In genomic region chr21:39314155-39315027, GRCh38 we compare ENCODE assay signal across 8 cellular contexts. TPM values are rescaled to one million over a fixed set of nuclear protein-coding genes. Genes with fewer than 3 reads are reported as not detected.
DNase-seq lines count a peak whose midpoint lies in the region; ATAC-seq, FAIRE-seq and TF ChIP-seq lines count a peak whose summit lies in the region.

No MANE protein-coding gene starts in this region.

- no peaks in the 10 kb centered on the region for H3K9me3 ChIP-seq in BLaER1 treated with 17β-estradiol and CSF1 and Interleukin-3, amounts not matched to agents 10 nM and 100 nM (replicated peaks in 1 of 11)
- no peaks in the 10 kb centered on the region for H3K9me3 ChIP-seq in thyroid gland

- H4K20me1 ChIP-seq in BLaER1 treated with 17β-estradiol and CSF1 and Interleukin-3, amounts not matched to agents 10 nM and 100 nM = peaks cover 11 to 29% (median 28%) of the 10 kb centered on the region in 11 experiments; a peak in 21 of 22 replicates

- 6 to 8% methylated on average over 19 to 36 of the region's 42 CpGs for WGBS in thyroid gland, 2 donors

- FAIRE-seq in HTR-8/SVneo (lab: Jason Lieb, UNC) = no peak

- H3K9ac ChIP-seq in BLaER1 treated with 17β-estradiol and CSF1 and Interleukin-3, amounts not matched to agents 10 nM and 100 nM = peak overlapping the region; percentile 90 to 99 (median 97)

- peak; percentile 41 for DNase-seq in HTR-8/SVneo (ENCODE audit: insufficient read length, low spot score)
- peak; percentile 58 for DNase-seq in RPMI7951 (ENCODE audit: low read depth)
- DNase-seq in activated naive CD4-positive, alpha-beta T cell (lab: John Stamatoyannopoulos, UW) = peak in 3 of 4 experiments; percentile 40 to 49 (median 48)
- peak; percentile 71 to 81 for DNase-seq in foreskin fibroblast
- DNase-seq in neural crest cell (ENCODE audit: low read depth, low spot score) = no peak
- peak; percentile 47 to 53 for DNase-seq in thyroid gland

- H3K4me1 ChIP-seq in BLaER1 treated with 17β-estradiol and CSF1 and Interleukin-3, amounts not matched to agents 10 nM and 100 nM = peaks cover 31 to 53% (median 46%) of the 10 kb centered on the region in 10 experiments
- H3K4me1 ChIP-seq in thyroid gland = peaks cover 6 to 11% of the 10 kb centered on the region in 2 donors

- H3K4me3 ChIP-seq in BLaER1 treated with 17β-estradiol and CSF1 and Interleukin-3, amounts not matched to agents 10 nM and 100 nM = peak overlapping the region; percentile 60 to 86 (median 79)
- peak overlapping the region; percentile 58 to 76 for H3K4me3 ChIP-seq in foreskin fibroblast (ENCODE audit: low read depth in 1 of 2, low read length in 2 of 2)
- peak overlapping the region; percentile 85 to 98 (median 94) for H3K4me3 ChIP-seq in thyroid gland (replicated peaks in 1 of 3)

- H3K4me1 Mint-ChIP-seq in neural crest cell = peaks cover 22% of the 10 kb centered on the region

- intact Hi-C loops in thyroid gland (cut with DNase I) = loop anchor here (5.0 kb wide), 1 partner anchor 73 kb away; no protein-coding TSS in a partner anchor

- H3K27me3 ChIP-seq in BLaER1 treated with 17β-estradiol and CSF1 and Interleukin-3, amounts not matched to agents 10 nM and 100 nM = no peaks in the 10 kb centered on the region
- no peaks in the 10 kb centered on the region for H3K27me3 ChIP-seq in thyroid gland

- TF ChIP-seq CTCF in foreskin fibroblast (IDR thresholded peaks at IDR 0.05; ENCODE audit: low read depth, low read length) (no peak), neural crest cell (conservative IDR thresholded peaks at IDR 0.05) (peak; percentile 3), thyroid gland (IDR thresholded peaks at IDR 0.05) (no peak)

- peak overlapping the region; percentile 79 to 94 (median 83) for H3K4me2 ChIP-seq in BLaER1 treated with 17β-estradiol and CSF1 and Interleukin-3, amounts not matched to agents 10 nM and 100 nM

- peaks cover 21 to 27% (median 25%) of the 10 kb centered on the region in 11 experiments for H3K36me3 ChIP-seq in BLaER1 treated with 17β-estradiol and CSF1 and Interleukin-3, amounts not matched to agents 10 nM and 100 nM
- H3K36me3 ChIP-seq in thyroid gland = no peaks in the 10 kb centered on the region

- H3K27me3 Mint-ChIP-seq in neural crest cell (ENCODE audit: low read depth) = no peaks in the 10 kb centered on the region

- peaks cover 11% of the 10 kb centered on the region for H3K36me3 Mint-ChIP-seq in neural crest cell (ENCODE audit: low read depth)

- peak overlapping the region; percentile 95 to 100 (median 99) for H3K27ac ChIP-seq in BLaER1 treated with 17β-estradiol and CSF1 and Interleukin-3, amounts not matched to agents 10 nM and 100 nM
- peak overlapping the region; percentile 93 to 98 (median 97) for H3K27ac ChIP-seq in thyroid gland

- no peaks in the 10 kb centered on the region for H3K9me3 Mint-ChIP-seq in neural crest cell

- no peak for TF ChIP-seq POLR2A in thyroid gland (IDR thresholded peaks at IDR 0.05)

- peak overlapping the region; percentile 98 for H3K27ac Mint-ChIP-seq in neural crest cell (ENCODE audit: unreplicated experiment)

- ATAC-seq in GM19455 (IDR thresholded peaks at IDR 0.05; ENCODE audit: unreplicated experiment) = peak; percentile 5

- peak overlapping the region; percentile 95 for H3K4me3 Mint-ChIP-seq in neural crest cell

RNA-seq across cellular contexts. Expression of gene BRWD1, which starts 1.0 kb away (rescaled TPM):
- 23.4 and 30.1 TPM in 2 replicates for total RNA-seq in RPMI7951 (2014; rRNA removed; shearing (Covaris generic))
- total RNA-seq in neural crest cell = 38.4 and 42.8 TPM in 2 replicates
- total RNA-seq in thyroid gland = 100 to 1,000 TPM in 1 of 4 donors, 10 to 100 TPM in 3; 66.6 to 125 (median 85.3) TPM

RNA-seq across cellular contexts. Expression of gene HMGN1, which starts 34.5 kb away (rescaled TPM):
- 246 and 276 TPM in 2 replicates for total RNA-seq in RPMI7951 (2014; rRNA removed; shearing (Covaris generic))
- total RNA-seq in neural crest cell = 581 and 589 TPM in 2 replicates
- total RNA-seq in thyroid gland = 100 to 1,000 TPM; 170 to 255 (median 207) TPM
